In the genomic region with DNA sequence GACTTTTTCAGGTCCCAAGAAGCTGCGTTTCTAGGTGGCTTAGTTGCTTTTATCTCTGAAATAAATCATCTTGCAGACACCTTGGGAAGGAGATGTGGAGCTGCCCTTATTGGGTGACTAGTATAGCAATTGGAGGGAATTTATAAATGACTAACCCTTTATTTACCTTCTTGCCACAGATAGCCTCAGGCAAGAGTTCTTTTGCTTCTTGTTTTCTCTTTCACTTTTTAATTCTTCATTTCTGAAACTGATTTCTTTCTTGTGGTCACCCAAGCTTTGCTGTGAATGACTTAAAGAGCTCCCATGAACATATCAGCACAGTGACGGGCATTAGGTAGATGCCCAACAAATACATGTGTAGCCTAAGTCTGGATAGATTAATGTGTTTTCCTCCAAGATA, we compare ENCODE assay signal across 12 cellular contexts. TPM values are rescaled to one million over a fixed set of nuclear protein-coding genes. Genes with fewer than 3 reads are reported as not detected.
A peak's percentile ranks its signal among the peaks of the same experiment; 100 is the strongest.
DNase-seq lines count a peak whose midpoint lies in the region; ATAC-seq lines count a peak whose summit lies in the region.
"Had no signal": no experiment of that assay in that cellular context is flagged by ENCODE, and none has a peak within 500 bp of the region (broad histone marks: within the 10 kb centered on the region; RNA-seq: fewer than 3 reads in every experiment).

No MANE protein-coding gene starts in this region.

- no peak for DNase-seq in activated CD8-positive, alpha-beta memory T cell treated with anti-CD3 and anti-CD28 coated beads, Interleukin-2, amount 10 ng/mL, durations not matched to agents 7 days and 5 days
- DNase-seq in activated CD8-positive, alpha-beta memory T cell treated with anti-CD3 and anti-CD28 coated beads for 24 hours, result no peak
- DNase-seq in LoVo (ENCODE audit: low spot score), result peak; percentile 63
- DNase-seq in stimulated activated effector memory CD8-positive, alpha-beta T cell treated with anti-CD3 and anti-CD28 coated beads, Interleukin-12 subunit alpha, Interleukin-12 subunit beta, amount 100 ng/mL, for 72 hours (ENCODE audit: low spot score in 2 of 2), result no peak
- DNase-seq in head of caudate nucleus, result no peak
- no peak for DNase-seq in activated CD4-positive, CD25-positive, alpha-beta regulatory T cell (lab: John Stamatoyannopoulos, UW)
- no peak for DNase-seq in activated CD4-positive, alpha-beta T cell treated with anti-CD3 and anti-CD28 coated beads, Interleukin-2, amount 10 ng/mL, durations not matched to agents 24 days and 14 days
- DNase-seq: activated CD4-positive, alpha-beta T cell treated with anti-CD3 and anti-CD28 coated beads, Interleukin-2, amount 10 ng/mL, durations not matched to agents 7 days and 5 days; kidney; spleen had no signal

- H3K27ac Mint-ChIP-seq in activated CD8-positive, alpha-beta memory T cell treated with anti-CD3 and anti-CD28 coated beads, Interleukin-2, amount 10 ng/mL, durations not matched to agents 7 days and 5 days, result no peak overlapping the region
- no peak overlapping the region for H3K27ac Mint-ChIP-seq in stimulated activated effector memory CD8-positive, alpha-beta T cell treated with anti-CD3 and anti-CD28 coated beads, Interleukin-12 subunit alpha, Interleukin-12 subunit beta, amount 100 ng/mL, for 72 hours
- no peak overlapping the region for H3K27ac Mint-ChIP-seq in activated CD4-positive, alpha-beta T cell treated with anti-CD3 and anti-CD28 coated beads, Interleukin-2, amount 10 ng/mL, durations not matched to agents 24 days and 14 days
- H3K27ac Mint-ChIP-seq: activated CD4-positive, alpha-beta T cell treated with anti-CD3 and anti-CD28 coated beads, Interleukin-2, amount 10 ng/mL, durations not matched to agents 7 days and 5 days had no signal

- peaks cover 8% of the 10 kb centered on the region for H3K4me1 Mint-ChIP-seq in activated CD8-positive, alpha-beta memory T cell treated with anti-CD3 and anti-CD28 coated beads, Interleukin-2, amount 10 ng/mL, durations not matched to agents 7 days and 5 days
- H3K4me1 Mint-ChIP-seq in stimulated activated effector memory CD8-positive, alpha-beta T cell treated with anti-CD3 and anti-CD28 coated beads, Interleukin-12 subunit alpha, Interleukin-12 subunit beta, amount 100 ng/mL, for 72 hours, result no peaks in the 10 kb centered on the region
- H3K4me1 Mint-ChIP-seq in activated CD4-positive, alpha-beta T cell treated with anti-CD3 and anti-CD28 coated beads, Interleukin-2, amount 10 ng/mL, durations not matched to agents 24 days and 14 days, result peaks cover 2% of the 10 kb centered on the region

- no peaks in the 10 kb centered on the region for H3K36me3 Mint-ChIP-seq in activated CD8-positive, alpha-beta memory T cell treated with anti-CD3 and anti-CD28 coated beads, Interleukin-2, amount 10 ng/mL, durations not matched to agents 7 days and 5 days
- H3K36me3 Mint-ChIP-seq in stimulated activated effector memory CD8-positive, alpha-beta T cell treated with anti-CD3 and anti-CD28 coated beads, Interleukin-12 subunit alpha, Interleukin-12 subunit beta, amount 100 ng/mL, for 72 hours, result no peaks in the 10 kb centered on the region
- no peaks in the 10 kb centered on the region for H3K36me3 Mint-ChIP-seq in activated CD4-positive, alpha-beta T cell treated with anti-CD3 and anti-CD28 coated beads, Interleukin-2, amount 10 ng/mL, durations not matched to agents 24 days and 14 days (ENCODE audit: low read depth)

- intact Hi-C loops in head of caudate nucleus (cut with DNase I), result no loop called here
- intact Hi-C loops in activated CD4-positive, alpha-beta T cell treated with anti-CD3 and anti-CD28 coated beads, Interleukin-2, amount 10 ng/mL, durations not matched to agents 24 days and 14 days (cut with micrococcal nuclease), result no loop called here

- H3K9me3 Mint-ChIP-seq in activated CD8-positive, alpha-beta memory T cell treated with anti-CD3 and anti-CD28 coated beads, Interleukin-2, amount 10 ng/mL, durations not matched to agents 7 days and 5 days (ENCODE audit: low read depth), result no peaks in the 10 kb centered on the region
- H3K9me3 Mint-ChIP-seq in stimulated activated effector memory CD8-positive, alpha-beta T cell treated with anti-CD3 and anti-CD28 coated beads, Interleukin-12 subunit alpha, Interleukin-12 subunit beta, amount 100 ng/mL, for 72 hours, result no peaks in the 10 kb centered on the region
- no peaks in the 10 kb centered on the region for H3K9me3 Mint-ChIP-seq in activated CD4-positive, alpha-beta T cell treated with anti-CD3 and anti-CD28 coated beads, Interleukin-2, amount 10 ng/mL, durations not matched to agents 24 days and 14 days
- H3K9me3 Mint-ChIP-seq: activated CD4-positive, alpha-beta T cell treated with anti-CD3 and anti-CD28 coated beads, Interleukin-2, amount 10 ng/mL, durations not matched to agents 7 days and 5 days had no signal

- peaks cover 4% of the 10 kb centered on the region for H3K27me3 Mint-ChIP-seq in activated CD8-positive, alpha-beta memory T cell treated with anti-CD3 and anti-CD28 coated beads, Interleukin-2, amount 10 ng/mL, durations not matched to agents 7 days and 5 days
- peaks cover 3% of the 10 kb centered on the region for H3K27me3 Mint-ChIP-seq in activated CD4-positive, alpha-beta T cell treated with anti-CD3 and anti-CD28 coated beads, Interleukin-2, amount 10 ng/mL, durations not matched to agents 24 days and 14 days

- CTCF ChIA-PET in activated CD8-positive, alpha-beta memory T cell treated with anti-CD3 and anti-CD28 coated beads, Interleukin-2, amount 10 ng/mL, durations not matched to agents 7 days and 5 days (lab: Charles Lee), result interaction anchor here (0.9 kb wide), 1 partner anchor 288 kb away, joined by 3 read pairs; no protein-coding TSS in a partner anchor

- no peak overlapping the region for H3K4me3 Mint-ChIP-seq in activated CD8-positive, alpha-beta memory T cell treated with anti-CD3 and anti-CD28 coated beads, Interleukin-2, amount 10 ng/mL, durations not matched to agents 7 days and 5 days
- H3K4me3 Mint-ChIP-seq in stimulated activated effector memory CD8-positive, alpha-beta T cell treated with anti-CD3 and anti-CD28 coated beads, Interleukin-12 subunit alpha, Interleukin-12 subunit beta, amount 100 ng/mL, for 72 hours, result no peak overlapping the region
- no peak overlapping the region for H3K4me3 Mint-ChIP-seq in activated CD4-positive, alpha-beta T cell treated with anti-CD3 and anti-CD28 coated beads, Interleukin-2, amount 10 ng/mL, durations not matched to agents 24 days and 14 days
- H3K4me3 Mint-ChIP-seq: activated CD4-positive, alpha-beta T cell treated with anti-CD3 and anti-CD28 coated beads, Interleukin-2, amount 10 ng/mL, durations not matched to agents 7 days and 5 days had no signal

- ATAC-seq in activated CD8-positive, alpha-beta memory T cell treated with anti-CD3 and anti-CD28 coated beads, Interleukin-2, amount 10 ng/mL, durations not matched to agents 7 days and 5 days, result peak; percentile 47
- peak; percentile 92 for ATAC-seq in HG02798 (IDR thresholded peaks at IDR 0.05; ENCODE audit: poor library complexity, unreplicated experiment)
- ATAC-seq in stimulated activated effector memory CD8-positive, alpha-beta T cell treated with anti-CD3 and anti-CD28 coated beads, Interleukin-12 subunit alpha, Interleukin-12 subunit beta, amount 100 ng/mL, for 72 hours, result peak; percentile 55

RNA-seq across cellular contexts. Expression of a gene that starts 3.0 kb away (rescaled TPM):
- not detected for total RNA-seq in activated CD8-positive, alpha-beta memory T cell treated with anti-CD3 and anti-CD28 coated beads, Interleukin-2, amount 10 ng/mL, durations not matched to agents 7 days and 5 days
- not detected in 2 replicates for total RNA-seq in activated CD4-positive, alpha-beta T cell treated with anti-CD3 and anti-CD28 coated beads, Interleukin-2, amount 10 ng/mL, durations not matched to agents 24 days and 14 days
- total RNA-seq: A673; activated CD4-positive, alpha-beta T cell treated with anti-CD3 and anti-CD28 coated beads, Interleukin-2, amount 10 ng/mL, durations not matched to agents 7 days and 5 days; kidney; spleen had no signal
